In the genomic region with DNA sequence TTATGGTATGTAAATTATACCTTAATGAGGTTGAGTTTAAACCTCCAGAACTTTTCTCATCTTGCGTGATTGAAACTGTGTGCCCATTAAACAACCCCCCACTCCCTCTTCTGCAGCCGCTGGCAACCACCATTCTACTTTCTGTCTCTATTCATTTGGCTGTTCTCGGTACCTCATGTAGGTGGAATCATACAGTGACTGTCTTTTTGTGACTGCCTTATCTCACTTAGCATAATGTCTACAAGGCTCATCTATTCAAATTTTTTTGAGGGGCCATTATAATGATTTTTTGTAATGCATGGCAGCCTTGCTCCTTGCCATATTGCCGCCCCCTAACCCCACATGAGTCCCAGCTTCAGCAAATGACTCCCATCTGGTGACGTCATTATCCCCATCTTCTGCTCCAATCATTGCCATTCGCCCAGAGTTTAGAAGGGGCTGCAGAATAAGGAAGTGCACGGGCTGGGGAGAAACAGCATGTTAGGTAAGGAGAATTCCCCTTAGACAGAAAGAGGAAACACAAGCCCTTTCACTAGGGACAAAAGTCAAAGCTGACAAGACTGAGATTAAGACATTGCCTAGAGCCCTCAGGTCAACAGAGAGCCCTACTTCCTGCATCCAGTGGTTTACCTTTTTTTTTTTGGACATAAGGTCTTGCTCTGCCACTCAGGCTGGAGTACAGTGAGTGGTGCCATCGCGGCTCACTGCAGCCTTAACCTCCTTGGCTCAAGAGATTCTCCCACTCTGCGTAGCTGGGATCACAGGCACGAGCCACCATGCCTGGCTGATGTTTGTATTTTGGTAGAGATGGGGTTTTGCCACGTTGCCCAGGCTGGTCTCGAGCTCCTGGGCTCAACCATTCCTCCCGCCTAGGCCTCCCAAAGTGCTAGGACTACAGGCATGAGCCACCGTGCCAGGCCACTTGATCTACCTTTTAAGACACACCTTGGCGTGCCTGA, we compare ENCODE assay signal across 19 cellular contexts.
DNase-seq lines count a peak whose midpoint lies in the region; ATAC-seq, FAIRE-seq and TF ChIP-seq lines count a peak whose summit lies in the region.
"Had no signal": no experiment of that assay in that cellular context is flagged by ENCODE, and none has a peak within 500 bp of the region (broad histone marks: within the 10 kb centered on the region; RNA-seq: fewer than 3 reads in every experiment).

No MANE protein-coding gene starts in this region.

- H3K23me2 ChIP-seq in H1 (ENCODE audit: low read depth, low read length) = no peaks in the 10 kb centered on the region

- POLR2A ChIA-PET in H1 (lab: Charles Lee; ENCODE audit: partially characterized antibody) = no interaction called here

- H2BK120ac ChIP-seq in H1 (replicated peaks; ENCODE audit: low read depth, low read length) = no peak overlapping the region

- TF ChIP-seq CTCF in mammary epithelial cell (conservative IDR thresholded peaks at IDR 0.05 in 1 of 2, IDR thresholded peaks at IDR 0.05 in 1 of 2; ENCODE audit: extremely low read depth in 1 of 2, insufficient read depth in 1 of 2, low read depth in 1 of 2, low read length in 2 of 2) (no peak), breast epithelium (IDR thresholded peaks at IDR 0.05) (no peak), H1 (IDR thresholded peaks at IDR 0.05; ENCODE audit: control extremely low read depth in 1 of 3, insufficient read depth in 1 of 3, low read depth in 1 of 3, low read length in 3 of 3) (no peak), upper lobe of right lung (IDR thresholded peaks at IDR 0.05) (no peak)

- H3K4me2 ChIP-seq in mammary epithelial cell (ENCODE audit: insufficient read depth, low read depth, low read length) (no peak overlapping the region), H1 (ENCODE audit: insufficient read depth in 1 of 2, low read depth in 2 of 2, low read length in 2 of 2) (no peak overlapping the region)
- H3K4me2 ChIP-seq: BLaER1 had no signal

- H3K9me3 ChIP-seq in mammary epithelial cell (replicated peaks; ENCODE audit: insufficient read depth, low read length) (no peaks in the 10 kb centered on the region), breast epithelium (no peaks in the 10 kb centered on the region), H1 (ENCODE audit: insufficient read depth in 2 of 2, low read depth in 1 of 2, low read length in 1 of 2) (no peaks in the 10 kb centered on the region), upper lobe of right lung (no peaks in the 10 kb centered on the region)
- H3K9me3 ChIP-seq: spleen had no signal

- no peak overlapping the region for H2BK15ac ChIP-seq in H1 (ENCODE audit: low read length)

- CTCF ChIA-PET in mammary epithelial cell (lab: Charles Lee; ENCODE audit: low non-redundant PET) = no interaction called here
- CTCF ChIA-PET in H1 (lab: Charles Lee; ENCODE audit: partially characterized antibody) = interaction anchor here (0.6 to 0.8 kb wide), 3 partner anchors 51 to 193 kb away, joined by 3 to 4 read pairs (median 3); no protein-coding TSS in a partner anchor

- no peak overlapping the region for H3K23ac ChIP-seq in H1 (ENCODE audit: insufficient read length)

- H3K4ac ChIP-seq in H1 (replicated peaks; ENCODE audit: insufficient read length, low read depth, low read length) = no peak overlapping the region

- WGBS in mammary epithelial cell (ENCODE audit: low coverage, missing lambda C conversion rate) = 79% methylated on average over 15 of the region's 16 CpGs
- WGBS in H1 (ENCODE audit: extremely low coverage in 1 of 2, insufficient coverage in 1 of 2, insufficient read length in 1 of 2, insufficient replicate concordance in 2 of 2, low coverage in 1 of 2, low lambda C conversion rate in 2 of 2, missing lambda C conversion rate in 1 of 2), 2 experiments = 89% methylated on average over 16 of the region's 16 CpGs; no CpG with 5 or more reads in 1 of the 2 experiments

- no peak overlapping the region for H3K18ac ChIP-seq in H1 (ENCODE audit: extremely low read depth, low read length)

- intact Hi-C loops in mammary epithelial cell (cut with micrococcal nuclease) = no loop called here
- intact Hi-C loops in breast epithelium (cut with DNase I; ENCODE audit: low total_unique reads) = no loop called here
- intact Hi-C loops in upper lobe of right lung (cut with DNase I) = no loop called here

- TF ChIP-seq POLR2A in breast epithelium (IDR thresholded peaks at IDR 0.05) (no peak), H1 (IDR thresholded peaks at IDR 0.05; ENCODE audit: control extremely low read depth in 1 of 2, low read depth in 2 of 2, low read length in 2 of 2) (no peak)

- H4K91ac ChIP-seq in H1 (replicated peaks; ENCODE audit: insufficient read length, low read length) = no peak overlapping the region

- no peak overlapping the region for H2BK5ac ChIP-seq in H1 (ENCODE audit: low read depth, low read length)

- H3K79me2 ChIP-seq in mammary epithelial cell (ENCODE audit: insufficient read depth, low read length) (no peaks in the 10 kb centered on the region), H1 (ENCODE audit: control insufficient read depth in 1 of 2, insufficient read depth in 2 of 2, low read length in 2 of 2) (no peaks in the 10 kb centered on the region)

- 0 out of 2 replicates have a peak overlapping the region, but pooled peaks have one; percentile 11 for H2BK20ac ChIP-seq in H1 (ENCODE audit: low read length)

- no peaks in the 10 kb centered on the region for H3K4me1 ChIP-seq in mammary epithelial cell (ENCODE audit: insufficient read depth, low read length)
- no peaks in the 10 kb centered on the region for H3K4me1 ChIP-seq in breast epithelium
- H3K4me1 ChIP-seq in H1 (replicated peaks in 1 of 4; ENCODE audit: control insufficient read depth in 3 of 4, insufficient read depth in 4 of 4, low read length in 3 of 4) = no peaks in the 10 kb centered on the region; a peak in 1 of 7 replicates
- no peaks in the 10 kb centered on the region for H3K4me1 ChIP-seq in upper lobe of right lung

- H3K27me3 ChIP-seq in mammary epithelial cell (ENCODE audit: insufficient read depth, low read length) = no peaks in the 10 kb centered on the region
- no peaks in the 10 kb centered on the region for H3K27me3 ChIP-seq in breast epithelium
- H3K27me3 ChIP-seq in H1 (replicated peaks in 1 of 4; ENCODE audit: control insufficient read depth in 3 of 4, extremely low read depth in 1 of 4, insufficient read depth in 3 of 4, low read length in 3 of 4) = no peaks in the 10 kb centered on the region
- no peaks in the 10 kb centered on the region for H3K27me3 ChIP-seq in upper lobe of right lung
- H3K27me3 ChIP-seq: heart right ventricle, spleen had no signal

- DNase-seq in mammary epithelial cell = no peak
- DNase-seq in breast epithelium (ENCODE audit: low spot score in 2 of 2) = no peak
- DNase-seq in NOMO-1 (lab: John Stamatoyannopoulos, UW; ENCODE audit: unreplicated experiment in 2 of 2) = peak; percentile 35 to 75
- no peak for DNase-seq in H1 (ENCODE audit: low read depth in 1 of 2, low spot score in 2 of 2)
- DNase-seq in upper lobe of right lung = no peak
- no peak for DNase-seq in retina
- DNase-seq in putamen (ENCODE audit: low spot score) = no peak
- DNase-seq: 8988T; activated CD4-positive, alpha-beta T cell treated with anti-CD3 and anti-CD28 coated beads, Interleukin-2, amount 50 U/mL, for 4 hours; activated naive CD4-positive, alpha-beta T cell treated with anti-CD3 and anti-CD28 coated beads, Interleukin-2, amount 10 ng/mL, durations not matched to agents 7 days and 5 days; heart right ventricle; natural killer cell; NCI-H1436 treated with DMSO at 0.1 percent for 48 hours; NCI-H82; spleen; T-helper 1 cell had no signal

- H4K8ac ChIP-seq in H1 (ENCODE audit: extremely low read depth, insufficient read depth, low read length) = no peak overlapping the region

- no peaks in the 10 kb centered on the region for H3K79me1 ChIP-seq in H1 (ENCODE audit: low read depth, low read length)

- TF ChIP-seq RAD21 in H1 (IDR thresholded peaks at IDR 0.05 in 1 of 2, conservative IDR thresholded peaks at IDR 0.05 in 1 of 2; ENCODE audit: low read depth in 2 of 2, low read length in 2 of 2) = no peak

- TSS peak; percentile 68 for BruUV-seq in mammary epithelial cell (replicated peaks; lab: Mats Ljungman, UMichigan)

- no peak overlapping the region for H2AFZ ChIP-seq in mammary epithelial cell (ENCODE audit: low read depth, low read length)
- H2AFZ ChIP-seq in H1 (ENCODE audit: low read length) = peak overlapping the region; percentile 20; the same call in 1 of the 2 replicates

- FAIRE-seq in H1 (lab: Jason Lieb, UNC) = no peak

- H3K36me3 ChIP-seq in mammary epithelial cell (ENCODE audit: insufficient read depth, low read length) = no peaks in the 10 kb centered on the region
- no peaks in the 10 kb centered on the region for H3K36me3 ChIP-seq in breast epithelium
- H3K36me3 ChIP-seq in H1 (ENCODE audit: control insufficient read depth in 2 of 4, insufficient read depth in 4 of 4, low read length in 3 of 4) = no peaks in the 10 kb centered on the region
- H3K36me3 ChIP-seq in upper lobe of right lung = no peaks in the 10 kb centered on the region
- H3K36me3 ChIP-seq: BLaER1, heart right ventricle, spleen had no signal

- no peak overlapping the region for H3K14ac ChIP-seq in H1 (ENCODE audit: insufficient read length)

- no peak overlapping the region for H2AK5ac ChIP-seq in H1 (ENCODE audit: low read depth, low read length)

- in situ Hi-C loops in mammary epithelial cell (cut with MboI; ENCODE audit: low sequenced_read_pairs in 2 of 2) = no loop called here

- no peak overlapping the region for H4K5ac ChIP-seq in H1 (ENCODE audit: insufficient read length, low read depth, low read length)

- ATAC-seq in upper lobe of right lung = peak; percentile 90
- no peak for ATAC-seq in GM21528 (IDR thresholded peaks at IDR 0.05; ENCODE audit: low FRiP score, unreplicated experiment)
- ATAC-seq: heart right ventricle had no signal

- dilution Hi-C loops in mammary epithelial cell (cut with HindIII; ENCODE audit: low sequenced_read_pairs) = no loop called here

- TF ChIP-seq EP300 in H1 (IDR thresholded peaks at IDR 0.05; ENCODE audit: borderline replicate concordance in 1 of 2, low read depth in 2 of 2, low read length in 2 of 2) = no peak

- no peak overlapping the region for H3K56ac ChIP-seq in H1 (replicated peaks; ENCODE audit: insufficient read length, low read depth, low read length)

- H2BK12ac ChIP-seq in H1 (ENCODE audit: low read depth, low read length) = no peak overlapping the region

- H4K20me1 ChIP-seq in mammary epithelial cell (ENCODE audit: insufficient read depth, low read length) = no peaks in the 10 kb centered on the region
- H4K20me1 ChIP-seq in H1 (replicated peaks in 1 of 2; ENCODE audit: control insufficient read depth in 1 of 2, insufficient read depth in 2 of 2, low read length in 2 of 2) = no peaks in the 10 kb centered on the region
- H4K20me1 ChIP-seq: BLaER1 had no signal

- H3K27ac ChIP-seq in mammary epithelial cell (ENCODE audit: insufficient read depth, low read depth, low read length) = no peak overlapping the region
- no peak overlapping the region for H3K27ac ChIP-seq in breast epithelium
- no peak overlapping the region for H3K27ac ChIP-seq in H1 (ENCODE audit: low read depth, low read length)
- peak overlapping the region; percentile 18 for H3K27ac ChIP-seq in upper lobe of right lung
- H3K27ac ChIP-seq: BLaER1, VCaP had no signal

- H3K9ac ChIP-seq in mammary epithelial cell (ENCODE audit: insufficient read depth, low read length) (no peak overlapping the region), H1 (replicated peaks in 1 of 4; ENCODE audit: extremely low read depth in 1 of 4, low read depth in 3 of 4, low read length in 3 of 4) (no peak overlapping the region)
- H3K9ac ChIP-seq: BLaER1 had no signal

- H3K4me3 ChIP-seq in mammary epithelial cell (replicated peaks in 1 of 3; ENCODE audit: insufficient read depth in 1 of 3, low read depth in 2 of 3, low read length in 3 of 3) (no peak overlapping the region), breast epithelium (no peak overlapping the region), H1 (ENCODE audit: extremely low read depth in 1 of 4, insufficient read depth in 2 of 4, low read depth in 3 of 4, low read length in 4 of 4) (no peak overlapping the region), upper lobe of right lung (no peak overlapping the region)
- H3K4me3 ChIP-seq: BLaER1, heart right ventricle, spleen had no signal

Comparison
In these comparisons a context has a peak if more than half of its experiments do, and no peak if none do; other contexts are left out.
1. DNase-seq: peak in NOMO-1 (2 of 2); none in mammary epithelial cell (single experiment), breast epithelium (0 of 2), H1 (0 of 2), upper lobe of right lung (single experiment), retina (single experiment) and putamen (single experiment).